ENCODE assay signal across 23 cellular contexts in the genomic region with DNA sequence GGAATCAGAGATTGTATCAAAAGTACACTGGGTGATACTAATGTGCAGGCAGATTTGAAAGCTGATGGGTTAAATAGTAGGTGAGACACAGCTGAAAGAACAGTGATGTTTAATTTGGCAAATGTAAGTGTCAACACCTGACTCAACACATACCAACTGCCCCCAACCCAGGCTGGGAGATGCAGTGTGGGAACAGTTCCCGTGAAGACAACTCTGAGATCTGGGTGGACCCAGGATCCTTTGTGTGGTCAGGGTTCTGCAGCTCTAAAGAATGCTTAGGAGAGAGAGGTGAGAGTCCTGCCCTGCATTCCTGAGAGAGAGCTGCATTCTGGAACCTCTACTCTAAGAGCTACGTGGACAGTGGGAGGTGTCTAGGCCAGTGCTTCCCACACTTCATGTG.
DNase-seq lines count a peak whose midpoint lies in the region; ATAC-seq and TF ChIP-seq lines count a peak whose summit lies in the region.
"Had no signal": no experiment of that assay in that cellular context is flagged by ENCODE, and none has a peak within 500 bp of the region (broad histone marks: within the 10 kb centered on the region; RNA-seq: fewer than 3 reads in every experiment).

No MANE protein-coding gene starts in this region.

- H3K27ac ChIP-seq in epithelial cell of prostate = peak overlapping the region; percentile 30
- H3K27ac ChIP-seq in neural progenitor cell = no peak overlapping the region
- H3K27ac ChIP-seq: ascending aorta, KMS-11, left ventricle myocardium inferior, SK-N-MC, tibial nerve had no signal

- ATAC-seq in GM18873 (IDR thresholded peaks at IDR 0.05; ENCODE audit: low FRiP score, unreplicated experiment) (no peak), GM19328 (IDR thresholded peaks at IDR 0.05; ENCODE audit: unreplicated experiment) (no peak), left cardiac atrium (no peak)
- ATAC-seq: mucosa of descending colon; stimulated activated naive CD8-positive, alpha-beta T cell treated with anti-CD3 and anti-CD28 coated beads, Interleukin-15, amount 100 ng/mL, for 72 hours; T-helper 17 cell had no signal

- H3K27me3 Mint-ChIP-seq in neural progenitor cell (ENCODE audit: insufficient read depth, low read depth) = peaks cover 13% of the 10 kb centered on the region
- H3K27me3 Mint-ChIP-seq: activated naive CD8-positive, alpha-beta T cell had no signal

- peaks cover 44% of the 10 kb centered on the region for H3K4me1 Mint-ChIP-seq in neural progenitor cell
- H3K4me1 Mint-ChIP-seq: stimulated activated naive CD8-positive, alpha-beta T cell treated with anti-CD3 and anti-CD28 coated beads, Interleukin-15, amount 100 ng/mL, for 72 hours had no signal

- H3K9me3 Mint-ChIP-seq in neural progenitor cell = no peaks in the 10 kb centered on the region
- H3K9me3 Mint-ChIP-seq: activated T-helper 2 cell treated with anti-CD3 and anti-CD28 coated beads, Interferon-gamma antibody, Interleukin-2, Interleukin-4, amounts not matched to agents 10 μg/mL and 5 μg/mL and 100 μg/mL, durations not matched to agents 14 hours and 24 hours and 36 hours; neural crest cell; stimulated activated naive CD8-positive, alpha-beta T cell treated with anti-CD3 and anti-CD28 coated beads, Interleukin-15, amount 100 ng/mL, for 72 hours had no signal

- peak; percentile 30 for DNase-seq in activated CD8-positive, alpha-beta memory T cell treated with anti-CD3 and anti-CD28 coated beads, Interleukin-2, amount 50 U/mL, for 48 hours
- no peak for DNase-seq in activated CD8-positive, alpha-beta memory T cell treated with anti-CD3 and anti-CD28 coated beads, Interleukin-2, amount 50 U/mL, for 4 hours
- DNase-seq in epithelial cell of prostate (ENCODE audit: low read depth, low spot score) = peak; percentile 48
- DNase-seq in neural progenitor cell (ENCODE audit: low spot score) = no peak
- DNase-seq in stimulated activated CD4-positive, alpha-beta T cell treated with anti-CD3 and anti-CD28 coated beads, Interleukin-15, amount 100 ng/mL, for 24 hours = no peak
- no peak for DNase-seq in left cardiac atrium
- DNase-seq: activated CD4-positive, alpha-beta T cell treated with anti-CD3 and anti-CD28 coated beads for 4 hours; left ventricle myocardium inferior; mucosa of descending colon; NCI-H146; NCI-H510A treated with DMSO at 0.1 percent for 48 hours; stimulated activated naive CD8-positive, alpha-beta T cell treated with anti-CD3 and anti-CD28 coated beads, Interleukin-15, amount 100 ng/mL, for 72 hours; T-helper 17 cell had no signal

- no peaks in the 10 kb centered on the region for H3K9me3 ChIP-seq in neural progenitor cell (ENCODE audit: low read depth)
- H3K9me3 ChIP-seq: ascending aorta, left ventricle myocardium inferior, mucosa of descending colon, tibial nerve had no signal

- H2AFZ ChIP-seq in neural progenitor cell (replicated peaks) = no peak overlapping the region

- no peak overlapping the region for H3K4me3 Mint-ChIP-seq in neural progenitor cell
- H3K4me3 Mint-ChIP-seq: activated naive CD8-positive, alpha-beta T cell; neural crest cell; stimulated activated naive CD8-positive, alpha-beta T cell treated with anti-CD3 and anti-CD28 coated beads, Interleukin-15, amount 100 ng/mL, for 72 hours; T-helper 17 cell had no signal

- no peak overlapping the region for H3K4me3 ChIP-seq in neural progenitor cell
- H3K4me3 ChIP-seq: ascending aorta, left ventricle myocardium inferior, mucosa of descending colon, SK-N-MC, tibial nerve had no signal

- H3K9ac ChIP-seq in neural progenitor cell = no peak overlapping the region
- H3K9ac ChIP-seq: KMS-11 had no signal

- no peaks in the 10 kb centered on the region for H4K20me1 ChIP-seq in neural progenitor cell (ENCODE audit: low read depth)

- H3F3A ChIP-seq in neural progenitor cell (ENCODE audit: low read depth) = no peaks in the 10 kb centered on the region

- no peak overlapping the region for H3K4me2 ChIP-seq in neural progenitor cell
- H3K4me2 ChIP-seq: KMS-11 had no signal

- no peaks in the 10 kb centered on the region for H3K27me3 ChIP-seq in neural progenitor cell
- H3K27me3 ChIP-seq: ascending aorta, tibial nerve had no signal

- H3K79me2 ChIP-seq in neural progenitor cell (ENCODE audit: low read depth) = no peaks in the 10 kb centered on the region

- peaks cover 9% of the 10 kb centered on the region for H3K4me1 ChIP-seq in neural progenitor cell

- intact Hi-C loops in left cardiac atrium (cut with DNase I) = no loop called here

- no peaks in the 10 kb centered on the region for H3K36me3 ChIP-seq in neural progenitor cell
- H3K36me3 ChIP-seq: ascending aorta, left ventricle myocardium inferior, tibial nerve had no signal

- TF ChIP-seq CTCF in neural progenitor cell (IDR thresholded peaks at IDR 0.05) = no peak

- H3K36me3 Mint-ChIP-seq in neural progenitor cell = no peaks in the 10 kb centered on the region
- H3K36me3 Mint-ChIP-seq: activated naive CD8-positive, alpha-beta T cell had no signal

- H3K27ac Mint-ChIP-seq in neural progenitor cell = peak overlapping the region; percentile 14
- H3K27ac Mint-ChIP-seq: activated naive CD8-positive, alpha-beta T cell; activated T-helper 2 cell treated with anti-CD3 and anti-CD28 coated beads, Interferon-gamma antibody, Interleukin-2, Interleukin-4, amounts not matched to agents 10 μg/mL and 5 μg/mL and 100 μg/mL, durations not matched to agents 14 hours and 24 hours and 36 hours; progenitor cell of endocrine pancreas; stimulated activated naive CD8-positive, alpha-beta T cell treated with anti-CD3 and anti-CD28 coated beads, Interleukin-15, amount 100 ng/mL, for 72 hours; T-helper 17 cell had no signal

Comparison
In these comparisons a context has a peak if more than half of its experiments do, and no peak if none do; other contexts are left out.
1. DNase-seq: peak in activated CD8-positive, alpha-beta memory T cell treated with anti-CD3 and anti-CD28 coated beads, Interleukin-2, amount 50 U/mL, for 48 hours (single experiment) and epithelial cell of prostate (single experiment); none in activated CD8-positive, alpha-beta memory T cell treated with anti-CD3 and anti-CD28 coated beads, Interleukin-2, amount 50 U/mL, for 4 hours (single experiment), neural progenitor cell (single experiment), stimulated activated CD4-positive, alpha-beta T cell treated with anti-CD3 and anti-CD28 coated beads, Interleukin-15, amount 100 ng/mL, for 24 hours (single experiment) and left cardiac atrium (single experiment).